ENCODE assay signal across 15 cellular contexts in genomic region chr4:128502818-128503527, GRCh38.
"Had no signal": no experiment of that assay in that cellular context is flagged by ENCODE, and none has a peak within 500 bp of the region (broad histone marks: within the 10 kb centered on the region; RNA-seq: fewer than 3 reads in every experiment).

No MANE protein-coding gene starts in this region.

- H3K4me3 Mint-ChIP-seq: activated naive CD4-positive, alpha-beta T cell treated with anti-CD3 and anti-CD28 coated beads for 36 hours; activated T-helper 17 cell treated with anti-CD3 and anti-CD28 coated beads, Interleukin-2, amount 50 U/mL, for 72 hours; nephron had no signal

- DNase-seq: activated CD4-positive, alpha-beta T cell treated with anti-CD3 and anti-CD28 coated beads for 4 hours; activated naive CD4-positive, alpha-beta T cell treated with anti-CD3 and anti-CD28 coated beads for 36 hours; activated T-cell treated with anti-CD3 and anti-CD28 coated beads for 4 hours; caudate nucleus; head of caudate nucleus; left lung; mesenchymal stem cell; occipital lobe; psoas muscle; T-helper 9 cell; thyroid gland had no signal

- H3K27ac ChIP-seq: coronary artery, left lung, psoas muscle, thyroid gland had no signal

- H3K4me3 ChIP-seq: coronary artery, left lung, psoas muscle, thyroid gland had no signal

- H3K36me3 ChIP-seq: left lung, thyroid gland had no signal

- H3K4me1 ChIP-seq: left lung, psoas muscle, thyroid gland had no signal

- FAIRE-seq: urothelium cell line had no signal

- ATAC-seq: activated T-helper 17 cell treated with anti-CD3 and anti-CD28 coated beads, Interleukin-2, amount 50 U/mL, for 72 hours; left lung; psoas muscle had no signal

- H3K27me3 ChIP-seq: left lung, thyroid gland had no signal

- H3K4me1 Mint-ChIP-seq: activated T-helper 17 cell treated with anti-CD3 and anti-CD28 coated beads, Interleukin-2, amount 50 U/mL, for 72 hours; nephron had no signal

- H3K27ac Mint-ChIP-seq: activated naive CD4-positive, alpha-beta T cell treated with anti-CD3 and anti-CD28 coated beads for 36 hours; activated T-helper 17 cell treated with anti-CD3 and anti-CD28 coated beads, Interleukin-2, amount 50 U/mL, for 72 hours; nephron had no signal

- H3K9me3 ChIP-seq: thyroid gland had no signal
